In the genomic region with DNA sequence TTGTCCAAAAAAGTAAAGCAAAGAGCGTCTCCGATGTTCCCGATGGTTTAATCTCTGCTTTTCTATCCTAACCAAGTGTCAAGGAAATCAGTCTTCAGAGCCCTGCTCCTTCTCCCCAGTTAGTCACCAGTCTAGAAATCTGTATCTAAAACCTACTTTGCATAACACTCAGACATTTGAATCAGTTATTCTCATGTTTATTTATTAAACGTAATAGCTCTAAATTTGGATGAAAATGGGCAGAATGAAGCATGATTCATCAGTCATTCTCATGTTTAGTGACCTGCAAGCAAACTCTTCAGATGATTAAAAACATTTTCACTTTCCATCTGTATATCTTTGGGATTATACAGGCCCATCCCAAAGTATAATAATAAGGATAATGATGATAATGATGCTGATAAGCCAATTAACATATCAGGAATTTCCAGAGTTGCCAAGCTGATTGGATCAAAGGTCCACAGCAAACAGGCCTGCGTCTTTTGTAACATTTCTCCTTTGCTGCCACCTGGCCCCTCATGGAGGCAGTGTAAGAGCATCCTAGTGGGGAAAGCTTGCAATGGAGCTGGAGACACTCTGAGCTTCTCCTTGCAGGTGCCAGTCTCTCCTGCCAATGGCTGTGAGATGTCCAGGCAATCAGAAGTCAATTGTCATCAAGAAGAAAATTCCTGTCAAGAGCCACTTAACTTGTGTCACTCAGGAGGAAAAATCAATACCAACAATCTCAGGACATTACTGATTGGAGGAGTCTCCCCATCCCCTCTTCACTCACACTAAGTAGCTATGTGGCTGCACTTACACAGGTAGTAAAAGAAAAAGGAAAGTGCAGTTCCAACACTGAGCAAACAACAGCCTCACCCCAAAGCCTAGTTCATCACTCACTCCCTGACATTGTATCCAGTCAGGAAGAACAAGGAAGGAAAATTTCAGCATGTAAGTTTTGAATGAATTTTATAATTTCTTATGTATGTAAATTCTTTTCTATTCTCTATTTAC, we compare ENCODE assay signal across 1 cellular context.
TF ChIP-seq lines count a peak whose summit lies in the region.

No MANE protein-coding gene starts in this region.

TF ChIP-seq in H1, 55 proteins besides CTCF, POLR2A, EP300 and RAD21 (continued from another document):
- TF ChIP-seq JUN (IDR thresholded peaks at IDR 0.05; ENCODE audit: low read depth, low read length) = peak; percentile 22; the same call in 1 of the 2 replicates
